In genomic region chr22:40638261-40638660, GRCh38 we compare ENCODE assay signal across 14 cellular contexts. TPM values are rescaled to one million over a fixed set of nuclear protein-coding genes. Genes with fewer than 3 reads are reported as not detected.
DNase-seq lines count a peak whose midpoint lies in the region; ATAC-seq and TF ChIP-seq lines count a peak whose summit lies in the region.
"Had no signal": no experiment of that assay in that cellular context is flagged by ENCODE, and none has a peak within 500 bp of the region (broad histone marks: within the 10 kb centered on the region; RNA-seq: fewer than 3 reads in every experiment).

No MANE protein-coding gene starts in this region.

- peak overlapping the region; percentile 87 for H3K4me3 Mint-ChIP-seq in activated naive CD4-positive, alpha-beta T cell treated with anti-CD3 and anti-CD28 coated beads, Interleukin-2, amount 10 ng/mL, durations not matched to agents 7 days and 5 days
- no peak overlapping the region for H3K4me3 Mint-ChIP-seq in stimulated activated memory B cell treated with anti-CD40 and anti-IgM and Interleukin-4, amounts not matched to agents 10 μg/mL and 1 μg/mL and 100 μg/mL, for 72 hours

- TF ChIP-seq CTCF in RWPE2 (IDR thresholded peaks at IDR 0.05; ENCODE audit: poor library complexity, severe bottlenecking) (no peak), thoracic aorta (IDR thresholded peaks at IDR 0.05) (no peak), lower leg skin (IDR thresholded peaks at IDR 0.05) (no peak)

- H3K27me3 Mint-ChIP-seq in activated naive CD4-positive, alpha-beta T cell treated with anti-CD3 and anti-CD28 coated beads, Interleukin-2, amount 10 ng/mL, durations not matched to agents 7 days and 5 days, result no peaks in the 10 kb centered on the region
- no peaks in the 10 kb centered on the region for H3K27me3 Mint-ChIP-seq in stimulated activated memory B cell treated with anti-CD40 and anti-IgM and Interleukin-4, amounts not matched to agents 10 μg/mL and 1 μg/mL and 100 μg/mL, for 72 hours

- peaks cover 33% of the 10 kb centered on the region for H3K4me1 Mint-ChIP-seq in activated naive CD4-positive, alpha-beta T cell treated with anti-CD3 and anti-CD28 coated beads, Interleukin-2, amount 10 ng/mL, durations not matched to agents 7 days and 5 days
- peaks cover 28% of the 10 kb centered on the region for H3K4me1 Mint-ChIP-seq in stimulated activated memory B cell treated with anti-CD40 and anti-IgM and Interleukin-4, amounts not matched to agents 10 μg/mL and 1 μg/mL and 100 μg/mL, for 72 hours

- H3K36me3 ChIP-seq in RWPE2 (ENCODE audit: low read depth) (peaks cover 6% of the 10 kb centered on the region; the same call in 1 of the 2 replicates), iPS-15b (ENCODE audit: control insufficient read depth, insufficient read depth, low read length) (no peaks in the 10 kb centered on the region), thoracic aorta (no peaks in the 10 kb centered on the region)
- H3K36me3 ChIP-seq: thyroid gland had no signal

- H3K27me3 ChIP-seq in RWPE2 (ENCODE audit: insufficient read depth, poor library complexity, severe bottlenecking) (no peaks in the 10 kb centered on the region), iPS-15b (ENCODE audit: control insufficient read depth, insufficient read depth, low read length) (no peaks in the 10 kb centered on the region), thoracic aorta (replicated peaks; ENCODE audit: insufficient read depth) (no peaks in the 10 kb centered on the region)
- H3K27me3 ChIP-seq: thyroid gland had no signal

- peaks cover 22% of the 10 kb centered on the region for H3K4me1 ChIP-seq in RWPE2 (ENCODE audit: insufficient read depth, poor library complexity, severe bottlenecking)
- peaks cover 3% of the 10 kb centered on the region for H3K4me1 ChIP-seq in iPS-15b (ENCODE audit: control insufficient read depth, insufficient read depth, low read length)
- H3K4me1 ChIP-seq in thoracic aorta (ENCODE audit: control insufficient read depth in 1 of 2, low read depth in 2 of 2), result peaks cover 16 to 27% of the 10 kb centered on the region in 2 donors

- no peak for TF ChIP-seq POLR2A in lower leg skin (IDR thresholded peaks at IDR 0.05)

- H3K9ac ChIP-seq in iPS-15b (ENCODE audit: low read depth, low read length), result no peak overlapping the region

- peak overlapping the region; percentile 97 for H3K27ac Mint-ChIP-seq in activated naive CD4-positive, alpha-beta T cell treated with anti-CD3 and anti-CD28 coated beads, Interleukin-2, amount 10 ng/mL, durations not matched to agents 7 days and 5 days
- no peak overlapping the region for H3K27ac Mint-ChIP-seq in stimulated activated memory B cell treated with anti-CD40 and anti-IgM and Interleukin-4, amounts not matched to agents 10 μg/mL and 1 μg/mL and 100 μg/mL, for 72 hours

- 85 to 88% methylated on average over 17 of the region's 17 CpGs for WGBS in lower leg skin, 2 donors

- DNase-seq in activated naive CD4-positive, alpha-beta T cell treated with anti-CD3 and anti-CD28 coated beads, Interleukin-2, amount 10 ng/mL, durations not matched to agents 7 days and 5 days, result no peak
- DNase-seq in activated naive CD4-positive, alpha-beta T cell treated with Interleukin-2 at 50 U/mL for 16 hours, result no peak
- no peak for DNase-seq in RWPE2 (ENCODE audit: low spot score)
- no peak for DNase-seq in thoracic aorta (ENCODE audit: low spot score)
- DNase-seq in kidney glomerular epithelial cell (lab: John Stamatoyannopoulos, UW), result no peak
- DNase-seq in lower leg skin (ENCODE audit: low spot score in 2 of 2), result no peak
- DNase-seq: NCI-H446 treated with DMSO at 0.1 percent for 48 hours; stimulated activated CD4-positive, alpha-beta T cell treated with anti-CD3 and anti-CD28 coated beads, Interleukin-12 subunit alpha, Interleukin-12 subunit beta, amount 100 ng/mL, for 4 hours; thyroid gland had no signal

- CTCF ChIA-PET in activated naive CD4-positive, alpha-beta T cell treated with anti-CD3 and anti-CD28 coated beads, Interleukin-2, amount 10 ng/mL, durations not matched to agents 7 days and 5 days (lab: Charles Lee), result interaction anchor here (1.7 to 3.2 kb wide), 2 partner anchors 8 to 114 kb away, joined by 4 to 10 read pairs; no protein-coding TSS in a partner anchor

- intact Hi-C loops in lower leg skin (cut with DNase I; ENCODE audit: low total_unique reads), result no loop called here

- H3K9me3 ChIP-seq in RWPE2 (ENCODE audit: severe bottlenecking) (no peaks in the 10 kb centered on the region), iPS-15b (ENCODE audit: control insufficient read depth, insufficient read depth, low read length) (no peaks in the 10 kb centered on the region), thoracic aorta (no peaks in the 10 kb centered on the region)
- H3K9me3 ChIP-seq: thyroid gland had no signal

- H3K27ac ChIP-seq in RWPE2 (ENCODE audit: poor library complexity, severe bottlenecking), result peak overlapping the region; percentile 49
- H3K27ac ChIP-seq in thoracic aorta, result no peak overlapping the region
- H3K27ac ChIP-seq: thyroid gland had no signal

- H3K9me3 Mint-ChIP-seq in activated naive CD4-positive, alpha-beta T cell treated with anti-CD3 and anti-CD28 coated beads, Interleukin-2, amount 10 ng/mL, durations not matched to agents 7 days and 5 days, result no peaks in the 10 kb centered on the region
- H3K9me3 Mint-ChIP-seq in stimulated activated memory B cell treated with anti-CD40 and anti-IgM and Interleukin-4, amounts not matched to agents 10 μg/mL and 1 μg/mL and 100 μg/mL, for 72 hours, result no peaks in the 10 kb centered on the region

- H3K36me3 Mint-ChIP-seq in activated naive CD4-positive, alpha-beta T cell treated with anti-CD3 and anti-CD28 coated beads, Interleukin-2, amount 10 ng/mL, durations not matched to agents 7 days and 5 days, result no peaks in the 10 kb centered on the region
- H3K36me3 Mint-ChIP-seq in stimulated activated memory B cell treated with anti-CD40 and anti-IgM and Interleukin-4, amounts not matched to agents 10 μg/mL and 1 μg/mL and 100 μg/mL, for 72 hours, result no peaks in the 10 kb centered on the region

- H3K4me3 ChIP-seq in RWPE2 (ENCODE audit: severe bottlenecking) (no peak overlapping the region), iPS-15b (ENCODE audit: low read depth, low read length) (peak overlapping the region; percentile 77), thoracic aorta (peak overlapping the region; percentile 95), lower leg skin (ENCODE audit: low read depth, poor library complexity, severe bottlenecking) (no peak overlapping the region)
- H3K4me3 ChIP-seq: lung had no signal

- no peak for ATAC-seq in RWPE2 (ENCODE audit: low read depth)
- no peak for ATAC-seq in thoracic aorta (ENCODE audit: insufficient number of reproducible peaks, low FRiP score, low read depth)
- ATAC-seq in stimulated activated memory B cell treated with anti-CD40 and anti-IgM and Interleukin-4, amounts not matched to agents 10 μg/mL and 1 μg/mL and 100 μg/mL, for 72 hours, result no peak

RNA-seq across cellular contexts. Expression of gene MRTFA, which starts 1.7 kb away (rescaled TPM):
- total RNA-seq in thoracic aorta (100 to 1,000 TPM in 1 of 2 donors, 10 to 100 TPM in 1; 71.8 to 129 TPM), lower leg skin (100 to 1,000 TPM in 2 of 4 donors, 10 to 100 TPM in 2; 59.7 to 163 (median 111) TPM)

RNA-seq across cellular contexts. Expression of gene MCHR1, which starts 41.0 kb away (rescaled TPM):
- total RNA-seq in thoracic aorta (under 1 TPM in 1 of 2 donors, not detected in 1; 0.41 TPM), lower leg skin (under 1 TPM; 0.19 to 0.58 (median 0.41) TPM)
- total RNA-seq: osteoblast; T-helper 2 cell treated with Interferon-gamma antibody and Interleukin-4, amounts not matched to agents 100 ng/mL and 5 ng/mL, for 36 hours; thyroid gland had no signal

Comparison
In these comparisons a context has a peak if more than half of its experiments do, and no peak if none do; other contexts are left out.
1. H3K4me3 ChIP-seq: peak in iPS-15b (single experiment) and thoracic aorta (single experiment); none in RWPE2 (single experiment) and lower leg skin (single experiment).